8 cellular contexts compared by ENCODE assay signal in the genomic region with DNA sequence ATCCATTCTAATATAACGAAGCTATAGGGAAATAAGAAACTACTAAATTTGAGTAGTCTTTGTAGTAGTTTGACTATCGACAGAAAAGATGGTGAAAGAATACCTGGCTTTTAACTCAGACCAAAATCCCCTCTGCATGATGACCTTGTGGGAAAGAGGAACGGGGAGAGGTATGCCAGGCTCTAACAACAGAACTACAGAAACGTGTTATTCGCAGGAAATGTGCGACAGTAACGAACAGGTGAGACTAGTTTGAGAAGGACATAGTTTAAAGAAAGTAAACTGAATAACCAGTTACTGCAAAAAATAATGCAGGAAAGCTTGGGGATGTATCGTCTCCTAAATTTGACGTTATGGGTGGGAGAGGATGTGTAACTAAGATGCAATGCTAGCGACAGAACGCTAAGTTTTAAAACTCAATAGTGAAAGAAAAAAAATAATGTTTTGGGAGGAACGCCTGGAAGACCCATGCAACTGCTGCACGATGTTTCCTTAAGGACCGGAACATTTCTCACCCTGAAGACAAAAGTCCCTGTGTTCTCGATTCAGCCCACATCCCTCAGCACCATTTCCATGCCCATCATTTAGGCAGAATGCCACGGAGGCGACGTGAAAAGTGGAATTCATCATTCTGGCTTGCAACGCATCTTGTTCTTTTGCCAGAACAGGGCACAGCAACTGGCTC. TPM values are rescaled to one million over a fixed set of nuclear protein-coding genes. Genes with fewer than 3 reads are reported as not detected.
DNase-seq lines count a peak whose midpoint lies in the region; ATAC-seq, FAIRE-seq and TF ChIP-seq lines count a peak whose summit lies in the region.

No MANE protein-coding gene starts in this region.

- intact Hi-C loops in ascending aorta (cut with DNase I) = loop anchor here (2.0 to 10.0 kb wide), 10 partner anchors 178 to 1770 kb away; a partner anchor contains a TSS
- intact Hi-C loops in HepG2 (cut with micrococcal nuclease; ENCODE audit: unreplicated experiment) = loop anchor here (10.0 kb wide), 1 partner anchor 208 kb away; a partner anchor contains a TSS
- intact Hi-C loops in tibial artery (cut with DNase I; ENCODE audit: low total_unique reads) = loop anchor here (5.0 kb wide), 1 partner anchor 545 kb away; no protein-coding TSS in a partner anchor

- H3K4me3 ChIP-seq in ascending aorta (peak overlapping the region; percentile 69 to 74), HepG2 (replicated peaks in 1 of 3; ENCODE audit: insufficient read depth in 1 of 3, low read depth in 2 of 3, low read length in 3 of 3) (peak overlapping the region; percentile 60 to 86 (median 65)), tibial artery (peak overlapping the region; percentile 74 to 91)

- POLR2A ChIA-PET in HepG2 (lab: Yijun Ruan, JAX) = interaction anchor here (0.5 to 1.8 kb wide), 10 partner anchors 9 to 1379 kb away, joined by 3 to 6 read pairs (median 4); a partner anchor contains a TSS

- TF ChIP-seq CTCF in ascending aorta (IDR thresholded peaks at IDR 0.05) (no peak), HepG2 (CRISPR knock-in tag; IDR thresholded peaks at IDR 0.05) (no peak), tibial artery (IDR thresholded peaks at IDR 0.05) (no peak)

- peak overlapping the region; percentile 97 for H3K4me3 Mint-ChIP-seq in stimulated activated naive CD8-positive, alpha-beta T cell treated with anti-CD3 and anti-CD28 coated beads, Interleukin-15, Interleukin-2, amounts not matched to agents 100 ng/mL and 50 ng/mL, for 24 hours

- peaks cover 29% of the 10 kb centered on the region for H3K79me2 ChIP-seq in HepG2 (ENCODE audit: insufficient read depth, low read length)

- no peak for ATAC-seq in stimulated activated naive CD8-positive, alpha-beta T cell treated with anti-CD3 and anti-CD28 coated beads, Interleukin-15, Interleukin-2, amounts not matched to agents 100 U/mL and 50 U/mL, for 24 hours
- ATAC-seq in HepG2 (no peak), HG03045 (IDR thresholded peaks at IDR 0.05; ENCODE audit: unreplicated experiment) (no peak)

- peak overlapping the region; percentile 57 for H3K9ac ChIP-seq in HepG2 (ENCODE audit: insufficient read depth, low read depth, low read length)

- H3K27ac Mint-ChIP-seq in stimulated activated naive CD8-positive, alpha-beta T cell treated with anti-CD3 and anti-CD28 coated beads, Interleukin-15, Interleukin-2, amounts not matched to agents 100 ng/mL and 50 ng/mL, for 24 hours = peak overlapping the region; percentile 79

- in situ Hi-C loops in HepG2 (cut with HindIII; ENCODE audit: extremely low pct_ligation_motif_present, low pct_unique_long_range_greater_than_20kb) = loop anchor here (5.0 kb wide), 1 partner anchor 145 kb away; no protein-coding TSS in a partner anchor
- in situ Hi-C loops in ACHN (cut with HindIII; ENCODE audit: low pct_ligation_motif_present, low pct_unique_long_range_greater_than_20kb, low sequenced_read_pairs) = no loop called here

- H3K36me3 Mint-ChIP-seq in stimulated activated naive CD8-positive, alpha-beta T cell treated with anti-CD3 and anti-CD28 coated beads, Interleukin-15, Interleukin-2, amounts not matched to agents 100 ng/mL and 50 ng/mL, for 24 hours (ENCODE audit: low read depth) = no peaks in the 10 kb centered on the region

- H3K9me3 Mint-ChIP-seq in stimulated activated naive CD8-positive, alpha-beta T cell treated with anti-CD3 and anti-CD28 coated beads, Interleukin-15, Interleukin-2, amounts not matched to agents 100 ng/mL and 50 ng/mL, for 24 hours = no peaks in the 10 kb centered on the region

- H3K4me1 ChIP-seq in ascending aorta = peaks cover 0 to 11% of the 10 kb centered on the region in 2 donors
- H3K4me1 ChIP-seq in HepG2 (ENCODE audit: insufficient read depth, low read length) = peaks cover 43% of the 10 kb centered on the region
- H3K4me1 ChIP-seq in tibial artery = peaks cover 0 to 19% (median 0%) of the 10 kb centered on the region in 4 donors

- WGBS in HepG2 (ENCODE audit: low lambda C conversion rate) = 19% methylated on average over 19 of the region's 19 CpGs

- no peak for FAIRE-seq in HepG2 (lab: Jason Lieb, UNC)

- TF ChIP-seq EP300 in HepG2 (IDR thresholded peaks at IDR 0.05; ENCODE audit: low read depth in 2 of 2, low read length in 2 of 2) (no peak), HepG2 (CRISPR knock-in tag; IDR thresholded peaks at IDR 0.05; ENCODE audit: borderline replicate concordance) (no peak)

- no peak for DNase-seq in stimulated activated naive CD8-positive, alpha-beta T cell treated with anti-CD3 and anti-CD28 coated beads, Interleukin-15, Interleukin-2, amounts not matched to agents 100 U/mL and 50 U/mL, for 24 hours
- DNase-seq in ascending aorta (ENCODE audit: low spot score in 2 of 2) = no peak
- no peak for DNase-seq in HepG2 (ENCODE audit: low spot score)
- DNase-seq in tibial artery = no peak
- no peak for DNase-seq in ACHN
- DNase-seq in stimulated activated CD4-positive, alpha-beta T cell treated with anti-CD3 and anti-CD28 coated beads, Interleukin-12 subunit alpha, Interleukin-12 subunit beta, amount 100 ng/mL, for 4 hours = no peak

- TF ChIP-seq RAD21 in HepG2 (CRISPR knock-in tag; IDR thresholded peaks at IDR 0.05) = no peak

- H3K9me3 ChIP-seq in ascending aorta (no peaks in the 10 kb centered on the region), HepG2 (ENCODE audit: low read length) (no peaks in the 10 kb centered on the region), tibial artery (no peaks in the 10 kb centered on the region)

- no peaks in the 10 kb centered on the region for H4K20me1 ChIP-seq in HepG2 (ENCODE audit: insufficient read depth, low read length)

- CTCF ChIA-PET in HepG2 (lab: Yijun Ruan, JAX; ENCODE audit: low intra/inter-chr PET ratio, low total read pairs) = no interaction called here

- TF ChIP-seq POLR2A in HepG2 (IDR thresholded peaks at IDR 0.05; ENCODE audit: insufficient read depth in 1 of 2, low read depth in 2 of 2, low read length in 2 of 2) = no peak

- H3K4me1 Mint-ChIP-seq in stimulated activated naive CD8-positive, alpha-beta T cell treated with anti-CD3 and anti-CD28 coated beads, Interleukin-15, Interleukin-2, amounts not matched to agents 100 ng/mL and 50 ng/mL, for 24 hours (ENCODE audit: low read depth) = peaks cover 33% of the 10 kb centered on the region

- peak overlapping the region; percentile 93 for H3K4me2 ChIP-seq in HepG2 (ENCODE audit: low read depth, low read length)

- H3K27me3 ChIP-seq in ascending aorta (no peaks in the 10 kb centered on the region), HepG2 (ENCODE audit: control insufficient read depth in 1 of 2, insufficient read depth in 2 of 2, low read length in 2 of 2) (no peaks in the 10 kb centered on the region), tibial artery (no peaks in the 10 kb centered on the region)

- peaks cover 4% of the 10 kb centered on the region for H3K27me3 Mint-ChIP-seq in stimulated activated naive CD8-positive, alpha-beta T cell treated with anti-CD3 and anti-CD28 coated beads, Interleukin-15, Interleukin-2, amounts not matched to agents 100 ng/mL and 50 ng/mL, for 24 hours

- H3K36me3 ChIP-seq in ascending aorta (no peaks in the 10 kb centered on the region), HepG2 (replicated peaks in 1 of 2; ENCODE audit: control insufficient read depth in 1 of 2, insufficient read depth in 2 of 2, low read length in 2 of 2) (no peaks in the 10 kb centered on the region), tibial artery (no peaks in the 10 kb centered on the region)

- peak overlapping the region; percentile 93 for H2AFZ ChIP-seq in HepG2 (ENCODE audit: low read length)

- H3K27ac ChIP-seq in ascending aorta (peak overlapping the region; percentile 75 to 100), HepG2 (ENCODE audit: extremely low read length, insufficient read depth, low read length) (peak overlapping the region; percentile 9), tibial artery (peak overlapping the region; percentile 74 to 77)

- BruUV-seq in HepG2 (replicated peaks; lab: Mats Ljungman, UMichigan) = no TSS peak

TF ChIP-seq in HepG2, 621 proteins besides CTCF, POLR2A, EP300 and RAD21 (continues in another document):
- TF ChIP-seq FOXC1 (CRISPR knock-in tag; IDR thresholded peaks at IDR 0.05; ENCODE audit: borderline replicate concordance) (0 out of 2 replicates have a peak, but pooled peaks have one; percentile 27), SOX6 (IDR thresholded peaks at IDR 0.05) (no peak), SOX6 (CRISPR knock-in tag; IDR thresholded peaks at IDR 0.05) (peak; percentile 3; the same call in 1 of the 2 replicates), TSC22D2 (CRISPR knock-in tag; IDR thresholded peaks at IDR 0.05; ENCODE audit: borderline replicate concordance) (no peak)
- TF ChIP-seq, protein P1, sequence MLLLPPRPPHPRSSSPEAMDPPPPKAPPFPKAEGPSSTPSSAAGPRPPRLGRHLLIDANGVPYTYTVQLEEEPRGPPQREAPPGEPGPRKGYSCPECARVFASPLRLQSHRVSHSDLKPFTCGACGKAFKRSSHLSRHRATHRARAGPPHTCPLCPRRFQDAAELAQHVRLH (CRISPR knock-in tag; IDR thresholded peaks at IDR 0.05; ENCODE audit: borderline replicate concordance, low read depth) = 0 out of 2 replicates have a peak, but pooled peaks have one; percentile 25

RNA-seq across cellular contexts. Expression of a gene that starts 1.6 kb away (rescaled TPM):
- total RNA-seq in ascending aorta = 37.1 TPM
- 23.1 and 31.2 TPM in 2 replicates for total RNA-seq in HepG2 (2016; rRNA removed; fragmentation: Illumina TruSeq; extraction: Trizol)
- total RNA-seq in HepG2 (2016; cell fraction: cytosol; rRNA removed; fragmentation: Illumina TruSeq; extraction: Trizol; ENCODE audit: low read depth) = 8.2 and 8.3 TPM in 2 replicates
- total RNA-seq in HepG2 (2016; cell fraction: insoluble cytoplasmic fraction; rRNA removed; fragmentation: Illumina TruSeq; extraction: Trizol) = 22.5 and 27.5 TPM in 2 replicates
- 37.9 and 44.9 TPM in 2 replicates for total RNA-seq in HepG2 (2016; cell fraction: membrane; rRNA removed; fragmentation: Illumina TruSeq; extraction: Trizol)
- total RNA-seq in HepG2 (2016; cell fraction: nucleus; rRNA removed; fragmentation: Illumina TruSeq; extraction: Trizol) = 11.6 and 12.3 TPM in 2 replicates
- 9.9 and 10.3 TPM in 2 replicates for polyA plus RNA-seq in HepG2 (2011; rRNA removed)
- polyA plus RNA-seq in HepG2 (2011; cell fraction: cytosol; rRNA removed) = 3.2 and 5.4 TPM in 2 replicates
- 3.2 and 3.5 TPM in 2 replicates for polyA plus RNA-seq in HepG2 (2011; cell fraction: nucleus; rRNA removed)
- polyA plus RNA-seq in HepG2 (2012) = 11.4 and 12.1 TPM in 2 replicates
- 8.7 and 9.1 TPM in 2 replicates for polyA plus RNA-seq in HepG2 (2016; cell fraction: cytosol; fragmentation: Illumina TruSeq; extraction: Trizol; ENCODE audit: low read depth)
- 23.3 and 25.3 TPM in 2 replicates for polyA plus RNA-seq in HepG2 (2016; cell fraction: insoluble cytoplasmic fraction; fragmentation: Illumina TruSeq; extraction: Trizol; ENCODE audit: low read depth)
- polyA plus RNA-seq in HepG2 (2016; cell fraction: membrane; fragmentation: Illumina TruSeq; extraction: Trizol; ENCODE audit: low read depth) = 20.5 and 25.5 TPM in 2 replicates
- polyA plus RNA-seq in HepG2 (2016; cell fraction: nucleus; fragmentation: Illumina TruSeq; extraction: Trizol; ENCODE audit: insufficient read depth, low read depth) = 12.6 TPM in 2 replicates
- polyA minus RNA-seq in HepG2 (2011; rRNA and poly(A)+ RNA removed; ENCODE audit: low replicate concordance) = 44.2 and 45.5 TPM in 2 replicates
- 14.5 and 18.9 TPM in 2 replicates for polyA minus RNA-seq in HepG2 (2011; cell fraction: cytosol; rRNA and poly(A)+ RNA removed)
- polyA minus RNA-seq in HepG2 (2011; cell fraction: nucleus; rRNA and poly(A)+ RNA removed) = 12.9 and 17.0 TPM in 2 replicates

Comparison
In these comparisons a context has a peak if more than half of its experiments do, and no peak if none do; other contexts are left out.
1. H3K27ac ChIP-seq: peak in every context shown above with its lines; median percentile 88 in ascending aorta; 76 in tibial artery; 9 in HepG2.